ENCODE assay signal across 23 cellular contexts in the genomic region with DNA sequence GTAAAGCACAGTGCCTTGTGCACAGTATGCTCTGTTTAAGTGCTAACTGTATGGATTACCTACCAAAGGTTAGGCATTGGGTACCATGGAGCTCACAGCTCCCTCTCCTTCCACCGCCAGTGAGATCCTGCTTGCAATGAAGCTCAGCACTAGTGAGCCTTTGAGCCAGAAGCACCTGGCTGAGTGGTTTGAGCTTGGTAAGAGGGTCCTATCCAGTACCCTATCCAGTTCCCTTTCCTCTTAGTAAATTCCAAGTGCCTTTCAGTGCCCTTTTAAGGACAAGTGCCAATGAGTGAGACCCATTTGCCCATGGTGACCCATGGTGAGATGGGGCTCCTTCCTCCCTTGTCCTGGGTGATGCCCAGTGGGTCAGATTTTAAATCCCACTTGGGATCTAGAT.
"Had no signal": no experiment of that assay in that cellular context is flagged by ENCODE, and none has a peak within 500 bp of the region (broad histone marks: within the 10 kb centered on the region; RNA-seq: fewer than 3 reads in every experiment).

No MANE protein-coding gene starts in this region.

- H3K4me3 Mint-ChIP-seq: activated CD4-positive, alpha-beta T cell treated with anti-CD3 and anti-CD28 coated beads, Interleukin-2, amount 10 ng/mL, durations not matched to agents 7 days and 5 days; activated CD8-positive, alpha-beta memory T cell treated with anti-CD3 and anti-CD28 coated beads, Interleukin-2, amount 10 ng/mL, durations not matched to agents 7 days and 5 days; activated CD8-positive, alpha-beta T cell treated with anti-CD3 and anti-CD28 coated beads for 36 hours; activated naive CD4-positive, alpha-beta T cell treated with anti-CD3 and anti-CD28 coated beads, Interleukin-2, amount 10 ng/mL, durations not matched to agents 7 days and 5 days; nephron progenitor cell; stimulated activated memory B cell treated with anti-CD40 and anti-IgM and Interleukin-4, amounts not matched to agents 10 μg/mL and 1 μg/mL and 100 μg/mL, for 72 hours; T-cell; T-helper 2 cell treated with Interferon-gamma antibody and Interleukin-4, amounts not matched to agents 5 μg/mL and 100 μg/mL, for 36 hours had no signal

- H3K4me3 ChIP-seq: gastrocnemius medialis, smooth muscle cell, thoracic aorta, upper lobe of right lung had no signal

- H3K4me1 Mint-ChIP-seq: stimulated activated memory B cell treated with anti-CD40 and anti-IgM and Interleukin-4, amounts not matched to agents 10 μg/mL and 1 μg/mL and 100 μg/mL, for 72 hours; T-cell had no signal

- DNase-seq: activated CD4-positive, alpha-beta T cell treated with anti-CD3 and anti-CD28 coated beads, Interleukin-2, amount 10 ng/mL, durations not matched to agents 7 days and 5 days; activated CD8-positive, alpha-beta memory T cell treated with anti-CD3 and anti-CD28 coated beads, Interleukin-2, amount 10 ng/mL, durations not matched to agents 7 days and 5 days; activated CD8-positive, alpha-beta T cell treated with anti-CD3 and anti-CD28 coated beads for 36 hours; activated effector memory CD4-positive, alpha-beta T cell treated with anti-CD3 and anti-CD28 coated beads, Interleukin-2, amount 50 U/mL, for 16 hours; activated naive CD4-positive, alpha-beta T cell treated with anti-CD3 and anti-CD28 coated beads, Interleukin-2, amount 10 ng/mL, durations not matched to agents 7 days and 5 days; activated T-cell treated with anti-CD3 and anti-CD28 coated beads for 4 hours; dermis blood vessel endothelial cell; effector CD8-positive, alpha-beta T cell; gastrocnemius medialis; hippocampal formation; left ventricle myocardium superior; midbrain; nephron progenitor cell; stimulated activated CD4-positive, alpha-beta T cell treated with anti-CD3 and anti-CD28 coated beads, Interleukin-15, amount 100 ng/mL, for 24 hours; T-cell; upper lobe of right lung had no signal

- ATAC-seq: activated CD4-positive, CD25-positive, alpha-beta regulatory T cell treated with anti-CD3 and anti-CD28 coated beads, Interleukin-2, amount 50 U/mL, for 24 hours; activated CD8-positive, alpha-beta memory T cell treated with anti-CD3 and anti-CD28 coated beads, Interleukin-2, amount 10 ng/mL, durations not matched to agents 7 days and 5 days; activated CD8-positive, alpha-beta T cell treated with anti-CD3 and anti-CD28 coated beads for 36 hours; gastrocnemius medialis; left ventricle myocardium superior; sciatic nerve; stimulated activated memory B cell treated with anti-CD40 and anti-IgM and Interleukin-4, amounts not matched to agents 10 μg/mL and 1 μg/mL and 100 μg/mL, for 72 hours; T-cell; upper lobe of right lung had no signal

- H3K27ac Mint-ChIP-seq: activated CD4-positive, alpha-beta T cell treated with anti-CD3 and anti-CD28 coated beads, Interleukin-2, amount 10 ng/mL, durations not matched to agents 7 days and 5 days; activated CD8-positive, alpha-beta memory T cell treated with anti-CD3 and anti-CD28 coated beads, Interleukin-2, amount 10 ng/mL, durations not matched to agents 7 days and 5 days; activated CD8-positive, alpha-beta T cell treated with anti-CD3 and anti-CD28 coated beads for 36 hours; activated naive CD4-positive, alpha-beta T cell treated with anti-CD3 and anti-CD28 coated beads, Interleukin-2, amount 10 ng/mL, durations not matched to agents 7 days and 5 days; stimulated activated memory B cell treated with anti-CD40 and anti-IgM and Interleukin-4, amounts not matched to agents 10 μg/mL and 1 μg/mL and 100 μg/mL, for 72 hours; T-cell; T-helper 2 cell treated with Interferon-gamma antibody and Interleukin-4, amounts not matched to agents 5 μg/mL and 100 μg/mL, for 36 hours had no signal

- H3K36me3 ChIP-seq: gastrocnemius medialis, thoracic aorta, upper lobe of right lung had no signal

- H3K9me3 ChIP-seq: gastrocnemius medialis, thoracic aorta, upper lobe of right lung had no signal

- H3K4me2 ChIP-seq: smooth muscle cell had no signal

- H3K36me3 Mint-ChIP-seq: activated CD8-positive, alpha-beta memory T cell treated with anti-CD3 and anti-CD28 coated beads, Interleukin-2, amount 10 ng/mL, durations not matched to agents 7 days and 5 days; activated naive CD4-positive, alpha-beta T cell treated with anti-CD3 and anti-CD28 coated beads, Interleukin-2, amount 10 ng/mL, durations not matched to agents 7 days and 5 days; stimulated activated memory B cell treated with anti-CD40 and anti-IgM and Interleukin-4, amounts not matched to agents 10 μg/mL and 1 μg/mL and 100 μg/mL, for 72 hours; T-cell had no signal

- H3K27me3 ChIP-seq: gastrocnemius medialis, upper lobe of right lung had no signal

- H3K27ac ChIP-seq: gastrocnemius medialis, upper lobe of right lung, VCaP had no signal

- H3K9me3 Mint-ChIP-seq: activated CD4-positive, alpha-beta T cell treated with anti-CD3 and anti-CD28 coated beads, Interleukin-2, amount 10 ng/mL, durations not matched to agents 7 days and 5 days; activated CD8-positive, alpha-beta T cell treated with anti-CD3 and anti-CD28 coated beads for 36 hours; activated naive CD4-positive, alpha-beta T cell treated with anti-CD3 and anti-CD28 coated beads, Interleukin-2, amount 10 ng/mL, durations not matched to agents 7 days and 5 days; nephron progenitor cell; stimulated activated memory B cell treated with anti-CD40 and anti-IgM and Interleukin-4, amounts not matched to agents 10 μg/mL and 1 μg/mL and 100 μg/mL, for 72 hours; T-cell; T-helper 2 cell treated with Interferon-gamma antibody and Interleukin-4, amounts not matched to agents 5 μg/mL and 100 μg/mL, for 36 hours had no signal
